9 cellular contexts compared by ENCODE assay signal in the genomic region with DNA sequence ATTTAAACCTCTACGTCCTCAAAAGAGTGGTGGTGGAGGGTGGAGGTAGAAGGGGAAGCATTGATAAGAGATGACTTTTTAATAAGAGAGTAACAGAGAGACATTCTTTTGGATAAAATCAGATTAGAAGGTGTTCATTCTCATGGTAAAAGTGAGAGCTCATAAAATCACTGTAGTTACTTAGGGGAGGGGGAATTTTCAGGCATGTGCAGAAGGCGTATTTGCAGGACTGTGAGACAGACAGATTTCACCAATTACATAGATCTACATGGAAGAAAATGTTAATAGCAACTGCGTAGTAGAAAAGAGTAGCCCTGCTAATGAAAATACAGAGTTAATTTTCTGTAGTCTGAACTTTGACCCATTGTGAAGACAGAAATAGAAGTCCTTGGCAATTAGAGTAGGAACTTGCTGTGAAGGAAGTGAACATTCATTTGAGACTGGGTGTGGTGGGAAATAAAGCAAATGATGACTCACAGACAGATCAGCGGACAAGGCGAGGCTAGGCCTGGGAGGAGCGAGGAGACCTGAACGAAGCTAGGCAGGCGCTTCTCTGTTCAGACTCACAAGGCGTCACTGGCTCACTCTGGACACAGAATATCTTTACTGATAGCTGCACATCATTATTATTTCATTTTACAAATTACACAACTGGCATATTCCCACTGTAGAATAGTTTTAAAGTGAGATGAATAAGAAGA. TPM values are rescaled to one million over a fixed set of nuclear protein-coding genes. Genes with fewer than 3 reads are reported as not detected.
DNase-seq lines count a peak whose midpoint lies in the region; ATAC-seq and TF ChIP-seq lines count a peak whose summit lies in the region.
"Had no signal": no experiment of that assay in that cellular context is flagged by ENCODE, and none has a peak within 500 bp of the region (broad histone marks: within the 10 kb centered on the region; RNA-seq: fewer than 3 reads in every experiment).

No MANE protein-coding gene starts in this region.

- no TSS peak for BruUV-seq in Panc1 (replicated peaks; lab: Mats Ljungman, UMichigan)

- H3K4me3 ChIP-seq in Panc1 (ENCODE audit: low read depth in 2 of 2, low read length in 2 of 2) (no peak overlapping the region), testis (no peak overlapping the region), BE2C (ENCODE audit: low read depth, low read length) (no peak overlapping the region)

- CTCF ChIA-PET in Panc1 (lab: Charles Lee): no interaction called here

- peak; percentile 47 for ATAC-seq in GM19023 (IDR thresholded peaks at IDR 0.05; ENCODE audit: unreplicated experiment)
- ATAC-seq in Panc1: peak; percentile 92; the same call in 1 of the 2 replicates
- peak; percentile 81 for ATAC-seq in left lobe of liver
- no peak for ATAC-seq in HG03139 (IDR thresholded peaks at IDR 0.05; ENCODE audit: unreplicated experiment)

- POLR2A ChIA-PET in Panc1 (lab: Charles Lee): no interaction called here

- in situ Hi-C loops in Panc1 (cut with HindIII; ENCODE audit: low pct_unique_long_range_greater_than_20kb, low sequenced_read_pairs): no loop called here

- no peak for TF ChIP-seq CTCF in Panc1 (IDR thresholded peaks at IDR 0.05)
- TF ChIP-seq CTCF in testis (IDR thresholded peaks at IDR 0.05): no peak
- TF ChIP-seq CTCF in BE2C (IDR thresholded peaks at IDR 0.05; ENCODE audit: low read depth, low read length): no peak

- DNase-seq in Panc1 (ENCODE audit: low read depth, low spot score) (peak; percentile 66), astrocyte of the hippocampus (ENCODE audit: low read depth, low spot score) (peak; percentile 74), left lobe of liver (ENCODE audit: low spot score) (no peak), testis (peak; percentile 62), BE2C (no peak), DMS79 (lab: John Stamatoyannopoulos, UW) (no peak)
- DNase-seq: naive B cell had no signal

- intact Hi-C loops in Panc1 (cut with micrococcal nuclease; ENCODE audit: unreplicated experiment): no loop called here
- intact Hi-C loops in testis (cut with DNase I; ENCODE audit: low total_unique reads): no loop called here

- no peak for TF ChIP-seq POLR2A in testis (IDR thresholded peaks at IDR 0.05)

- no peaks in the 10 kb centered on the region for H3K9me3 ChIP-seq in Panc1 (ENCODE audit: control insufficient read depth, insufficient read depth, low read depth, low read length)
- H3K9me3 ChIP-seq in testis: no peaks in the 10 kb centered on the region
- no peaks in the 10 kb centered on the region for H3K9me3 ChIP-seq in BE2C

- H3K27me3 ChIP-seq in Panc1 (ENCODE audit: control insufficient read depth, insufficient read depth, low read length) (no peaks in the 10 kb centered on the region), testis (no peaks in the 10 kb centered on the region), BE2C (no peaks in the 10 kb centered on the region)

- H3K36me3 ChIP-seq in Panc1 (ENCODE audit: control insufficient read depth, insufficient read depth, low read length) (no peaks in the 10 kb centered on the region), testis (ENCODE audit: low read depth, missing control alignments) (no peaks in the 10 kb centered on the region), BE2C (no peaks in the 10 kb centered on the region)

- 35 to 36% methylated on average over 9 of the region's 9 CpGs for WGBS in testis, 2 donors

- H3K4me1 ChIP-seq in Panc1 (ENCODE audit: control insufficient read depth, insufficient read depth, low read length): no peaks in the 10 kb centered on the region
- peaks cover 5% of the 10 kb centered on the region for H3K4me1 ChIP-seq in testis
- no peaks in the 10 kb centered on the region for H3K4me1 ChIP-seq in BE2C

- H3K27ac ChIP-seq in Panc1 (ENCODE audit: low read length): peak overlapping the region; percentile 71
- peak overlapping the region in 1 of 2 donors; percentile 59 for H3K27ac ChIP-seq in testis

RNA-seq across cellular contexts. Expression of a gene that starts 57.2 kb away (rescaled TPM):
- not detected for total RNA-seq in Panc1 (2021; ENCODE audit: unreplicated experiment)
- polyA plus RNA-seq in Panc1 (2012; ENCODE audit: insufficient read length): not detected
- not detected for total RNA-seq in left lobe of liver
- total RNA-seq in testis: 1 to 10 TPM; 2.8 to 9.5 TPM
- 4.7 TPM for polyA plus RNA-seq in testis (ENCODE audit: insufficient read depth, low read depth, low replicate concordance)
- polyA plus RNA-seq in BE2C (2012; ENCODE audit: insufficient read depth, insufficient read length, low read depth): not detected

Comparison
In these comparisons a context has a peak if more than half of its experiments do, and no peak if none do; other contexts are left out.
1. DNase-seq: peak in Panc1 (single experiment), astrocyte of the hippocampus (single experiment) and testis (single experiment); none in left lobe of liver (single experiment), BE2C (single experiment) and DMS79 (single experiment).